15 cellular contexts compared by ENCODE assay signal in genomic region chr13:24503376-24503690, GRCh38. TPM values are rescaled to one million over a fixed set of nuclear protein-coding genes. Genes with fewer than 3 reads are reported as not detected.
DNase-seq lines count a peak whose midpoint lies in the region; ATAC-seq and TF ChIP-seq lines count a peak whose summit lies in the region.
"Had no signal": no experiment of that assay in that cellular context is flagged by ENCODE, and none has a peak within 500 bp of the region (broad histone marks: within the 10 kb centered on the region; RNA-seq: fewer than 3 reads in every experiment).

No MANE protein-coding gene starts in this region.

- 72 to 78% methylated on average over 4 of the region's 4 CpGs for WGBS in esophagus squamous epithelium, 2 donors

- no TSS peak for BruUV-seq in Calu3 (replicated peaks; lab: Mats Ljungman, UMichigan)

- peaks cover 39% of the 10 kb centered on the region for H3K36me3 Mint-ChIP-seq in Calu3 (ENCODE audit: insufficient read depth, unreplicated experiment)

- TF ChIP-seq POLR2A in esophagus squamous epithelium (IDR thresholded peaks at IDR 0.05) = no peak

- peaks cover 28% of the 10 kb centered on the region for H3K4me1 Mint-ChIP-seq in Calu3 (ENCODE audit: low read depth, unreplicated experiment)

- H3K4me1 ChIP-seq in esophagus squamous epithelium (peaks cover 14 to 51% (median 16%) of the 10 kb centered on the region in 3 donors), mucosa of rectum (ENCODE audit: control insufficient read depth in 2 of 2, insufficient read depth in 2 of 2, low read length in 2 of 2) (peaks cover 6 to 8% of the 10 kb centered on the region in 2 donors)

- CTCF ChIA-PET in Calu3 (lab: Charles Lee) = no interaction called here

- peaks cover 42% of the 10 kb centered on the region for H3K36me3 ChIP-seq in SK-N-MC (ENCODE audit: insufficient read depth, low read length)
- peaks cover 0 to 50% (median 0%) of the 10 kb centered on the region in 3 donors for H3K36me3 ChIP-seq in esophagus squamous epithelium
- H3K36me3 ChIP-seq in mucosa of rectum (ENCODE audit: control insufficient read depth in 2 of 2, insufficient read depth in 2 of 2, low read length in 2 of 2) = peaks cover 33 to 34% of the 10 kb centered on the region in 2 donors

- DNase-seq in Calu3 = no peak
- no peak for DNase-seq in SK-N-MC (ENCODE audit: low read depth, low spot score)
- DNase-seq in esophagus squamous epithelium (lab: John Stamatoyannopoulos, UW) = no peak
- no peak for DNase-seq in GM03348 (ENCODE audit: low spot score)
- no peak for DNase-seq in NK-92 treated with Interleukin-12 subunit alpha and Interleukin-12 subunit beta, amount 100 ng/mL, for 24 hours (lab: John Stamatoyannopoulos, UW)
- DNase-seq: NCI-H1417; NCI-H524; SHP77 treated with DMSO at 0.1 percent for 48 hours; stimulated activated CD4-positive, alpha-beta T cell treated with anti-CD3 and anti-CD28 coated beads, Interleukin-4, amount 100 ng/mL, for 1 hour had no signal

- H3K27me3 Mint-ChIP-seq in Calu3 (ENCODE audit: unreplicated experiment) = no peaks in the 10 kb centered on the region
- H3K27me3 Mint-ChIP-seq: B cell; progenitor cell of endocrine pancreas; stimulated activated naive CD8-positive, alpha-beta T cell treated with anti-CD3 and anti-CD28 coated beads, Interleukin-15, Interleukin-2, amounts not matched to agents 100 ng/mL and 50 ng/mL, for 24 hours had no signal

- no peak for ATAC-seq in GM21423 (IDR thresholded peaks at IDR 0.05; ENCODE audit: unreplicated experiment)
- no peak for ATAC-seq in HG02970 (IDR thresholded peaks at IDR 0.05; ENCODE audit: low FRiP score, unreplicated experiment)

- no peaks in the 10 kb centered on the region for H3K9me3 Mint-ChIP-seq in Calu3 (ENCODE audit: low read depth, unreplicated experiment)
- H3K9me3 Mint-ChIP-seq: stimulated activated naive CD8-positive, alpha-beta T cell treated with anti-CD3 and anti-CD28 coated beads, Interleukin-15, Interleukin-2, amounts not matched to agents 100 ng/mL and 50 ng/mL, for 24 hours had no signal

- no peak for TF ChIP-seq CTCF in Calu3 (IDR thresholded peaks at IDR 0.05; ENCODE audit: unreplicated experiment)
- TF ChIP-seq CTCF in esophagus squamous epithelium (IDR thresholded peaks at IDR 0.05) = no peak

- no peak overlapping the region for H3K4me3 Mint-ChIP-seq in Calu3 (ENCODE audit: low read depth, unreplicated experiment)
- H3K4me3 Mint-ChIP-seq: B cell; stimulated activated naive CD8-positive, alpha-beta T cell treated with anti-CD3 and anti-CD28 coated beads, Interleukin-15, Interleukin-2, amounts not matched to agents 100 ng/mL and 50 ng/mL, for 24 hours had no signal

- H3K27me3 ChIP-seq in esophagus squamous epithelium (no peaks in the 10 kb centered on the region), mucosa of rectum (ENCODE audit: control insufficient read depth in 2 of 2, insufficient read depth in 2 of 2, low read length in 2 of 2) (no peaks in the 10 kb centered on the region)

- no peaks in the 10 kb centered on the region for H3K9me3 ChIP-seq in SK-N-MC (ENCODE audit: low read depth, low read length)
- no peaks in the 10 kb centered on the region for H3K9me3 ChIP-seq in esophagus squamous epithelium
- H3K9me3 ChIP-seq in mucosa of rectum (ENCODE audit: control insufficient read depth in 2 of 2, low read length in 2 of 2) = no peaks in the 10 kb centered on the region

- H3K27ac Mint-ChIP-seq in Calu3 (ENCODE audit: unreplicated experiment) = peak overlapping the region; percentile 84
- H3K27ac Mint-ChIP-seq: B cell, progenitor cell of endocrine pancreas had no signal

- H3K27ac ChIP-seq in SK-N-MC (peak overlapping the region; percentile 28; the same call in 1 of the 2 replicates), esophagus squamous epithelium (peak overlapping the region; percentile 71 to 85 (median 74)), mucosa of rectum (ENCODE audit: low read depth in 2 of 2, low read length in 2 of 2) (peak overlapping the region; percentile 23 to 73)

- intact Hi-C loops in Calu3 (cut with micrococcal nuclease; ENCODE audit: unreplicated experiment) = no loop called here
- intact Hi-C loops in esophagus squamous epithelium (cut with DNase I) = no loop called here

- H3K4me3 ChIP-seq in SK-N-MC (no peak overlapping the region), esophagus squamous epithelium (no peak overlapping the region), mucosa of rectum (ENCODE audit: low read length in 2 of 2) (no peak overlapping the region)

- H3K9ac ChIP-seq in SK-N-MC (ENCODE audit: insufficient read length) (no peak overlapping the region), mucosa of rectum (ENCODE audit: low read depth in 1 of 2, low read length in 2 of 2) (peak overlapping the region in 1 of 2 donors; percentile 48)

RNA-seq across cellular contexts. Expression of gene PARP4, which starts 9.2 kb away (rescaled TPM):
- total RNA-seq in Calu3 (2022) (77.6 and 78.3 TPM in 2 replicates), esophagus squamous epithelium (10 to 100 TPM; 37.3 to 67.6 (median 46.9) TPM)
